ENCODE assay signal across 23 cellular contexts in the genomic region with DNA sequence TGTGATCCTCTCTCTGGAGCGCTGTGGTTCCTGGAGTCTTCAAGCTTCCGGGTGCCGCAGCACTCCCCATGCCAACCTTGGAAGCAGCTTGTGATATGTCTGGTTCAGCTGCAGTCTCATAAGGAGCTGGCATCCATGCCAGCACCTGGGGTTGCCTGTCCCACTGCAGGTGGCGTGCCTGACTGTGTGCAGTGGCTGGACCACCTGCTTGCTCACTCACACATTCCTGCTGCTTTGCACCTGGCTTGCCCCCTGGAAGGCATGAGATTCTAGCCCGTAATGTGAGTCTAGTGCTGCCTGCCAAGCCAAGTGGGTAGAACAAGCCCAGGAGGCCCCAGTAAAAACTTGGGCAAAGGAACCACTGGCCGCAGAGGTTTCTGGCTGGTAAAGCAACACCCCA.
"Had no signal": no experiment of that assay in that cellular context is flagged by ENCODE, and none has a peak within 500 bp of the region (broad histone marks: within the 10 kb centered on the region; RNA-seq: fewer than 3 reads in every experiment).

No MANE protein-coding gene starts in this region.

- H3K36me3 Mint-ChIP-seq: activated naive CD8-positive, alpha-beta T cell had no signal

- FAIRE-seq: astrocyte, colon, endothelial cell of umbilical vein had no signal

- ATAC-seq: activated T-helper 17 cell treated with anti-CD3 and anti-CD28 coated beads, Interleukin-2, amount 50 U/mL, for 72 hours; esophagus mucosa; naive thymus-derived CD4-positive, alpha-beta T cell had no signal

- H3K27me3 Mint-ChIP-seq: activated naive CD8-positive, alpha-beta T cell; activated T-cell treated with anti-CD3 and anti-CD28 coated beads, Interleukin-2, amount 50 U/mL, for 24 hours; activated T-helper 17 cell treated with anti-CD3 and anti-CD28 coated beads, Interleukin-2, amount 50 U/mL, for 72 hours; naive thymus-derived CD4-positive, alpha-beta T cell; progenitor cell of endocrine pancreas had no signal

- DNase-seq: activated CD8-positive, alpha-beta memory T cell treated with anti-CD3 and anti-CD28 coated beads for 24 hours; activated CD8-positive, alpha-beta memory T cell treated with anti-CD3 and anti-CD28 coated beads, Interleukin-2, amount 50 U/mL, for 4 hours; activated naive CD4-positive, alpha-beta T cell; activated T-cell treated with anti-CD3 and anti-CD28 coated beads, Interleukin-2, amount 50 U/mL, for 24 hours; adrenal gland; central memory CD4-positive, alpha-beta T cell; effector memory CD4-positive, alpha-beta T cell; foreskin melanocyte; glutamatergic neuron; left ventricle myocardium inferior; naive thymus-derived CD4-positive, alpha-beta T cell; retina; stimulated activated CD4-positive, alpha-beta T cell treated with anti-CD3 and anti-CD28 coated beads, Interleukin-4, amount 100 ng/mL, for 1 hour; stimulated activated naive CD4-positive, alpha-beta T cell treated with Interleukin-2 at 50 U/mL for 16 hours had no signal

- H3K4me3 Mint-ChIP-seq: activated naive CD8-positive, alpha-beta T cell; activated T-cell treated with anti-CD3 and anti-CD28 coated beads, Interleukin-2, amount 50 U/mL, for 24 hours; activated T-helper 17 cell treated with anti-CD3 and anti-CD28 coated beads, Interleukin-2, amount 50 U/mL, for 72 hours; naive thymus-derived CD4-positive, alpha-beta T cell; neural crest cell; T-helper 2 cell treated with Interferon-gamma antibody and Interleukin-4, amounts not matched to agents 5 μg/mL and 100 μg/mL, for 36 hours had no signal

- H3K27ac Mint-ChIP-seq: activated naive CD8-positive, alpha-beta T cell; activated T-cell treated with anti-CD3 and anti-CD28 coated beads, Interleukin-2, amount 50 U/mL, for 24 hours; activated T-helper 17 cell treated with anti-CD3 and anti-CD28 coated beads, Interleukin-2, amount 50 U/mL, for 72 hours; naive thymus-derived CD4-positive, alpha-beta T cell; progenitor cell of endocrine pancreas; T-helper 2 cell treated with Interferon-gamma antibody and Interleukin-4, amounts not matched to agents 5 μg/mL and 100 μg/mL, for 36 hours had no signal

- H3K4me1 Mint-ChIP-seq: activated T-helper 17 cell treated with anti-CD3 and anti-CD28 coated beads, Interleukin-2, amount 50 U/mL, for 72 hours; naive thymus-derived CD4-positive, alpha-beta T cell; neural crest cell had no signal
